In the genomic region with DNA sequence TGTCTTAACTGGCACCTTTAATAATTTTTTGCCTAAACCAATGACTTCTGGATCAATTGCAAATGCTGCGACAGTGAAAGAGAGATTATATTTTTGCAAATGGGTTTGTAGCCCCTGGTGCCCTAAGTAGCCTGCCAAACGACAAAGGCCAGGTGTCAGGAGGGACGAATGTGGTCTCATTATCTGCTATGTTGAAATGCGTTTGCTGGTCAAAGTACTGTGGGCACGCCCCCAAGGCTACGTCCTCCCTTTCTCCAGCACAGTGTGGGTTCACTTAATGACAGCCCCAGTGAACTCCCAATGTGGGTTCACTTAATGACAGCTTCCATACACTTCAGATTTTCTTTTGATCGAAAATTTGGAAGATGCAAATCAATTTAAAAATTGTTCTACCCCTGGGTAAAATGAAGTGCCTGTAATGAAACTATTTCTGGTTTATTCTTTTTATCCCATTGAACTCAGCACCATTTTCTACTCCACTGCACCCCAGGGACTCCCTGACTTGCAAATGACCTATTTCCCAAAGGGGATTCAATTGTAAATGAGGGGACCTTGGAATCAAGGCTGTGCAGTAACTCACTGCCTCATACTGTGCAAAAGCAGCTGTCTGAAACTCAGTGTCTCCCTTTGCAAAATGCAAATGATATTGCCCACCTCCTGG, we compare ENCODE assay signal across 26 cellular contexts. TPM values are rescaled to one million over a fixed set of nuclear protein-coding genes. Genes with fewer than 3 reads are reported as not detected.
DNase-seq lines count a peak whose midpoint lies in the region; ATAC-seq and TF ChIP-seq lines count a peak whose summit lies in the region.
"Had no signal": no experiment of that assay in that cellular context is flagged by ENCODE, and none has a peak within 500 bp of the region (broad histone marks: within the 10 kb centered on the region; RNA-seq: fewer than 3 reads in every experiment).

No MANE protein-coding gene starts in this region.

- peak overlapping the region; percentile 54; the same call in 1 of the 2 replicates for H3K27ac ChIP-seq in HUES64 (ENCODE audit: low read depth, low read length)
- H3K27ac ChIP-seq in SU-DHL-6 (ENCODE audit: low read depth, low read length) = no peak overlapping the region
- H3K27ac ChIP-seq in iPS-20b (ENCODE audit: low read length) = peak overlapping the region; percentile 55
- H3K27ac ChIP-seq: body of pancreas had no signal

- H3K27me3 ChIP-seq in HUES64 (ENCODE audit: insufficient read depth, low read length) (no peaks in the 10 kb centered on the region), SU-DHL-6 (ENCODE audit: low read length) (no peaks in the 10 kb centered on the region), iPS-20b (ENCODE audit: insufficient read depth, low read length) (no peaks in the 10 kb centered on the region)
- H3K27me3 ChIP-seq: body of pancreas had no signal

- TF ChIP-seq CTCF in SU-DHL-6 (IDR thresholded peaks at IDR 0.05; ENCODE audit: insufficient read depth, low read length, poor library complexity, severe bottlenecking) = no peak

- DNase-seq in activated T-cell treated with anti-CD3 and anti-CD28 coated beads for 4 hours = no peak
- DNase-seq in SKM-1 treated with dmso at 0.1 percent for 144 hours (lab: John Stamatoyannopoulos, UW; ENCODE audit: unreplicated experiment) = no peak
- DNase-seq: activated B cell treated with CpG ODN at 0.5 μM for 24 hours; activated CD4-positive, alpha-beta T cell treated with anti-CD3 and anti-CD28 coated beads, Interleukin-2, amount 50 U/mL, for 1 hour; activated naive CD4-positive, alpha-beta T cell treated with Interleukin-2 at 50 U/mL for 16 hours; activated T-cell treated with anti-CD3 and anti-CD28 coated beads, Interleukin-2, amount 50 U/mL, for 72 hours; body of pancreas; CD4-positive, CD25-positive, alpha-beta regulatory T cell; KG1; mammary epithelial cell; NCI-H1694 treated with DMSO at 0.1 percent for 48 hours; NCI-H2171; NCI-H510A treated with DMSO at 0.1 percent for 48 hours; SHP77; stimulated activated CD4-positive, alpha-beta T cell treated with anti-CD3 and anti-CD28 coated beads, Interleukin-4, amount 100 ng/mL, for 4 hours; substantia nigra had no signal

- H3K9ac ChIP-seq in HUES64 (ENCODE audit: low read depth, low read length) (no peak overlapping the region), SU-DHL-6 (ENCODE audit: low read length) (no peak overlapping the region), iPS-20b (ENCODE audit: low read depth, low read length) (peak overlapping the region; percentile 31; the same call in 1 of the 2 replicates)

- peak overlapping the region; percentile 21 for H3K4me2 ChIP-seq in SU-DHL-6 (ENCODE audit: low read depth, low read length, poor library complexity, severe bottlenecking)

- ATAC-seq in HG02973 (IDR thresholded peaks at IDR 0.05; ENCODE audit: unreplicated experiment) (no peak), HG03460 (IDR thresholded peaks at IDR 0.05; ENCODE audit: unreplicated experiment) (no peak)
- ATAC-seq: activated T-cell treated with anti-CD3 and anti-CD28 coated beads, Interleukin-2, amount 50 U/mL, for 72 hours; body of pancreas; sciatic nerve; stimulated activated memory B cell treated with anti-CD40 and anti-IgM and Interleukin-4, amounts not matched to agents 10 μg/mL and 1 μg/mL and 100 μg/mL, for 72 hours had no signal

- H3K9me2 ChIP-seq in SU-DHL-6 (replicated peaks; ENCODE audit: insufficient read depth, low read length) = no peaks in the 10 kb centered on the region

- H3K4me1 ChIP-seq in HUES64 (ENCODE audit: insufficient read depth, low read length) (peaks cover 28% of the 10 kb centered on the region), iPS-20b (ENCODE audit: insufficient read depth, low read length) (peaks cover 24% of the 10 kb centered on the region)
- H3K4me1 ChIP-seq: body of pancreas had no signal

- H3K4me3 ChIP-seq in HUES64 (ENCODE audit: low read length) (peak overlapping the region; percentile 9), SU-DHL-6 (ENCODE audit: insufficient read depth, low read length, poor library complexity, severe bottlenecking) (no peak overlapping the region), iPS-20b (ENCODE audit: low read length) (peak overlapping the region; percentile 39)
- H3K4me3 ChIP-seq: body of pancreas had no signal

- 0 out of 2 replicates have a peak, but pooled peaks cover 3% of the 10 kb centered on the region for H3K9me3 ChIP-seq in HUES64 (ENCODE audit: insufficient read depth, low read depth, low read length)
- no peaks in the 10 kb centered on the region for H3K9me3 ChIP-seq in SU-DHL-6 (ENCODE audit: insufficient read depth, low read length)
- no peaks in the 10 kb centered on the region for H3K9me3 ChIP-seq in iPS-20b (ENCODE audit: insufficient read depth, low read depth, low read length)
- H3K9me3 ChIP-seq: body of pancreas had no signal

- H3F3A ChIP-seq in SU-DHL-6 (ENCODE audit: insufficient read depth) = no peaks in the 10 kb centered on the region

- no peak overlapping the region for H2AFZ ChIP-seq in SU-DHL-6 (ENCODE audit: low read depth, low read length, severe bottlenecking)

- WGBS in HUES64 = 14% methylated on average over 6 of the region's 7 CpGs

- no peaks in the 10 kb centered on the region for H3K36me3 ChIP-seq in HUES64 (ENCODE audit: insufficient read depth, low read length)
- no peaks in the 10 kb centered on the region for H3K36me3 ChIP-seq in SU-DHL-6 (ENCODE audit: low read length)
- no peaks in the 10 kb centered on the region for H3K36me3 ChIP-seq in iPS-20b (ENCODE audit: insufficient read depth, low read depth, low read length)

- no peaks in the 10 kb centered on the region for H4K20me1 ChIP-seq in SU-DHL-6 (ENCODE audit: low read depth, low read length)

- H3K79me2 ChIP-seq in SU-DHL-6 (ENCODE audit: insufficient read depth, low read length) = no peaks in the 10 kb centered on the region

RNA-seq across cellular contexts. Expression of a gene that starts 1.4 kb away (rescaled TPM):
- 0.30 TPM for polyA plus RNA-seq in HUES64 (2013, experiment 1 of 2)
- 0.38 TPM for polyA plus RNA-seq in HUES64 (2013, experiment 2 of 2)
- polyA plus RNA-seq: adipose tissue; CD4-positive, CD25-positive, alpha-beta regulatory T cell; endothelial cell of umbilical vein; neural cell had no signal

RNA-seq across cellular contexts. Expression of a gene that starts 24.8 kb away (rescaled TPM):
- not detected for polyA plus RNA-seq in HUES64 (2013, experiment 1 of 2)
- polyA plus RNA-seq in HUES64 (2013, experiment 2 of 2) = not detected
- polyA plus RNA-seq: adipose tissue; CD4-positive, CD25-positive, alpha-beta regulatory T cell; endothelial cell of umbilical vein; neural cell had no signal

RNA-seq across cellular contexts. Expression of a gene that starts 58.0 kb away (rescaled TPM):
- not detected for polyA plus RNA-seq in HUES64 (2013, experiment 1 of 2)
- polyA plus RNA-seq in HUES64 (2013, experiment 2 of 2) = not detected
- polyA plus RNA-seq: adipose tissue; CD4-positive, CD25-positive, alpha-beta regulatory T cell; endothelial cell of umbilical vein; mammary epithelial cell; neural cell had no signal
